Comparison of ENCODE assay signal across 9 cellular contexts in genomic region chrX:46327229-46328081, GRCh38.
DNase-seq lines count a peak whose midpoint lies in the region; ATAC-seq and TF ChIP-seq lines count a peak whose summit lies in the region.
"Had no signal": no experiment of that assay in that cellular context is flagged by ENCODE, and none has a peak within 500 bp of the region (broad histone marks: within the 10 kb centered on the region; RNA-seq: fewer than 3 reads in every experiment).

No MANE protein-coding gene starts in this region.

- no peak for TF ChIP-seq CTCF in right atrium auricular region (IDR thresholded peaks at IDR 0.05)
- TF ChIP-seq CTCF in choroid plexus epithelial cell (conservative IDR thresholded peaks at IDR 0.05; ENCODE audit: low read depth, low read length): no peak
- TF ChIP-seq CTCF in OCI-LY7 (conservative IDR thresholded peaks at IDR 0.05; ENCODE audit: low read length): no peak

- H3K27me3 ChIP-seq in right atrium auricular region: no peaks in the 10 kb centered on the region
- H3K27me3 ChIP-seq in Karpas-422 (ENCODE audit: low read length): no peaks in the 10 kb centered on the region

- no peaks in the 10 kb centered on the region for H3K9me2 ChIP-seq in Karpas-422 (replicated peaks; ENCODE audit: insufficient read depth, low read length)
- no peaks in the 10 kb centered on the region for H3K9me2 ChIP-seq in OCI-LY7 (ENCODE audit: insufficient read depth, low read length)

- CTCF ChIA-PET in OCI-LY7 (lab: Charles Lee; ENCODE audit: unreplicated experiment): no interaction called here

- H3K4me3 ChIP-seq in right atrium auricular region: peak overlapping the region in 1 of 2 donors; percentile 29
- no peak overlapping the region for H3K4me3 ChIP-seq in choroid plexus epithelial cell (ENCODE audit: low read depth, low read length)
- no peak overlapping the region for H3K4me3 ChIP-seq in Karpas-422 (ENCODE audit: low read length)
- H3K4me3 ChIP-seq in OCI-LY7 (ENCODE audit: low read depth, low read length, poor library complexity, severe bottlenecking): no peak overlapping the region

- POLR2A ChIA-PET in OCI-LY7 (lab: Charles Lee): no interaction called here

- BruUV-seq in OCI-LY7 (replicated peaks; lab: Mats Ljungman, UMichigan): no TSS peak

- no peak overlapping the region for H3K9ac ChIP-seq in Karpas-422 (ENCODE audit: low read length)

- no peaks in the 10 kb centered on the region for H3K79me2 ChIP-seq in Karpas-422 (ENCODE audit: low read length)
- H3K79me2 ChIP-seq in OCI-LY7 (ENCODE audit: insufficient read depth, low read depth, low read length): no peaks in the 10 kb centered on the region

- no peaks in the 10 kb centered on the region for H3K36me3 ChIP-seq in right atrium auricular region
- no peaks in the 10 kb centered on the region for H3K36me3 ChIP-seq in Karpas-422 (ENCODE audit: insufficient read depth, low read length)
- H3K36me3 ChIP-seq in OCI-LY7 (ENCODE audit: insufficient read depth, low read length): no peaks in the 10 kb centered on the region

- H4K20me1 ChIP-seq in Karpas-422 (ENCODE audit: insufficient read depth, low read depth, low read length) (no peaks in the 10 kb centered on the region), OCI-LY7 (ENCODE audit: insufficient read depth, low read length) (no peaks in the 10 kb centered on the region)

- H3K4me2 ChIP-seq in Karpas-422 (ENCODE audit: low read depth, low read length, poor library complexity, severe bottlenecking) (no peak overlapping the region), OCI-LY7 (ENCODE audit: low read length) (no peak overlapping the region)

- peak; percentile 90 for ATAC-seq in Right ventricle myocardium inferior
- peak; percentile 80 for ATAC-seq in left lobe of liver
- no peak for ATAC-seq in GM21528 (IDR thresholded peaks at IDR 0.05; ENCODE audit: low FRiP score, unreplicated experiment)
- ATAC-seq in HG02938 (IDR thresholded peaks at IDR 0.05; ENCODE audit: unreplicated experiment): no peak

- H3K27ac ChIP-seq in right atrium auricular region (peak overlapping the region in 1 of 2 donors; percentile 4), Karpas-422 (ENCODE audit: low read length) (no peak overlapping the region), OCI-LY7 (ENCODE audit: low read depth, low read length, poor library complexity, severe bottlenecking) (no peak overlapping the region)

- intact Hi-C loops in Right ventricle myocardium inferior (cut with DNase I): no loop called here
- intact Hi-C loops in OCI-LY7 (cut with micrococcal nuclease; ENCODE audit: unreplicated experiment): no loop called here

- H3K4me1 ChIP-seq in right atrium auricular region (no peaks in the 10 kb centered on the region), Karpas-422 (ENCODE audit: low read length) (no peaks in the 10 kb centered on the region), OCI-LY7 (ENCODE audit: insufficient read depth, low read length, poor library complexity, severe bottlenecking) (no peaks in the 10 kb centered on the region)

- H3K9me3 ChIP-seq in right atrium auricular region (no peaks in the 10 kb centered on the region), Karpas-422 (ENCODE audit: low read length) (no peaks in the 10 kb centered on the region), OCI-LY7 (ENCODE audit: low read length) (no peaks in the 10 kb centered on the region)

- DNase-seq in Right ventricle myocardium inferior (ENCODE audit: missing footprints) (peak; percentile 60), right atrium auricular region (ENCODE audit: low spot score) (no peak), choroid plexus epithelial cell (ENCODE audit: low read depth) (peak; percentile 16), left lobe of liver (ENCODE audit: low spot score) (peak; percentile 42), Karpas-422 (no peak), OCI-LY7 (ENCODE audit: low spot score) (no peak)
- DNase-seq: activated effector memory CD4-positive, alpha-beta T cell treated with anti-CD3 and anti-CD28 coated beads, Interleukin-2, amount 50 U/mL, for 16 hours had no signal

- no peak overlapping the region for H2AFZ ChIP-seq in Karpas-422 (ENCODE audit: low read length)
- H2AFZ ChIP-seq in OCI-LY7 (ENCODE audit: low read length): no peak overlapping the region

Comparison
In these comparisons a context has a peak if more than half of its experiments do, and no peak if none do; other contexts are left out.
1. DNase-seq: peak in Right ventricle myocardium inferior (single experiment), choroid plexus epithelial cell (single experiment) and left lobe of liver (single experiment); none in right atrium auricular region (single experiment), Karpas-422 (single experiment) and OCI-LY7 (single experiment).
2. ATAC-seq: peak in Right ventricle myocardium inferior (single experiment) and left lobe of liver (single experiment); none in GM21528 (single experiment) and HG02938 (single experiment).